13 cellular contexts compared by ENCODE assay signal in genomic region chr2:98548920-98549818, GRCh38. TPM values are rescaled to one million over a fixed set of nuclear protein-coding genes. Genes with fewer than 3 reads are reported as not detected.
A peak's percentile ranks its signal among the peaks of the same experiment; 100 is the strongest.
DNase-seq lines count a peak whose midpoint lies in the region; ATAC-seq, FAIRE-seq and TF ChIP-seq lines count a peak whose summit lies in the region.
"Had no signal": no experiment of that assay in that cellular context is flagged by ENCODE, and none has a peak within 500 bp of the region (broad histone marks: within the 10 kb centered on the region; RNA-seq: fewer than 3 reads in every experiment).

No MANE protein-coding gene starts in this region.

- peaks cover 22 to 92% (median 35%) of the 10 kb centered on the region in 4 donors for H3K36me3 ChIP-seq in sigmoid colon

- no peak overlapping the region for H3K27ac ChIP-seq in CD4-positive, alpha-beta T cell (ENCODE audit: low read depth, low read length)
- H3K27ac ChIP-seq in sigmoid colon, result no peak overlapping the region

- CTCF ChIA-PET in CD4-positive, alpha-beta T cell (lab: Charles Lee), result no interaction called here

- H3K36me3 Mint-ChIP-seq in CD4-positive, alpha-beta T cell (ENCODE audit: low read depth), result peaks cover 95% of the 10 kb centered on the region
- peaks cover 72% of the 10 kb centered on the region for H3K36me3 Mint-ChIP-seq in activated T-helper 1 cell treated with anti-CD3 and anti-CD28 coated beads, Interleukin-12 subunit alpha, Interleukin-12 subunit beta, Interleukin-2, Interleukin-4 antibody, amounts not matched to agents 30 ng/mL and 10 ng/mL and 1 ng/mL, durations not matched to agents 14 hours and 24 hours and 36 hours (ENCODE audit: low read depth)

- no peak for TF ChIP-seq EP300 in sigmoid colon (IDR thresholded peaks at IDR 0.05)

- in situ Hi-C loops in ACHN (cut with HindIII; ENCODE audit: low pct_ligation_motif_present, low pct_unique_long_range_greater_than_20kb, low sequenced_read_pairs), result no loop called here

- H3K4me1 Mint-ChIP-seq in CD4-positive, alpha-beta T cell (ENCODE audit: low read depth), result peaks cover 62% of the 10 kb centered on the region
- H3K4me1 Mint-ChIP-seq in activated T-helper 1 cell treated with anti-CD3 and anti-CD28 coated beads, Interleukin-12 subunit alpha, Interleukin-12 subunit beta, Interleukin-2, Interleukin-4 antibody, amounts not matched to agents 30 ng/mL and 10 ng/mL and 1 ng/mL, durations not matched to agents 14 hours and 24 hours and 36 hours (ENCODE audit: low read depth), result peaks cover 72% of the 10 kb centered on the region

- no peak overlapping the region for H3K4me3 ChIP-seq in sigmoid colon

- FAIRE-seq in GM19239 (lab: Jason Lieb, UNC), result peak; percentile 95
- FAIRE-seq: keratinocyte had no signal

- H3K27me3 ChIP-seq in CD4-positive, alpha-beta T cell (ENCODE audit: control insufficient read depth, insufficient read depth, low read length), result no peaks in the 10 kb centered on the region
- H3K27me3 ChIP-seq in sigmoid colon, result no peaks in the 10 kb centered on the region

- H3K4me1 ChIP-seq in sigmoid colon, result no peaks in the 10 kb centered on the region
- H3K4me1 ChIP-seq: Caco-2 had no signal

- WGBS in sigmoid colon, 2 donors, result 68 to 88% methylated on average over 6 of the region's 6 CpGs

- H3K9me3 Mint-ChIP-seq in CD4-positive, alpha-beta T cell, result no peaks in the 10 kb centered on the region
- no peaks in the 10 kb centered on the region for H3K9me3 Mint-ChIP-seq in activated T-helper 1 cell treated with anti-CD3 and anti-CD28 coated beads, Interleukin-12 subunit alpha, Interleukin-12 subunit beta, Interleukin-2, Interleukin-4 antibody, amounts not matched to agents 30 ng/mL and 10 ng/mL and 1 ng/mL, durations not matched to agents 14 hours and 24 hours and 36 hours
- H3K9me3 Mint-ChIP-seq: stimulated activated naive CD8-positive, alpha-beta T cell treated with anti-CD3 and anti-CD28 coated beads, Interleukin-15, Interleukin-2, amounts not matched to agents 100 ng/mL and 50 ng/mL, for 24 hours had no signal

- no peak for TF ChIP-seq CTCF in CD4-positive, alpha-beta T cell (IDR thresholded peaks at IDR 0.05)
- TF ChIP-seq CTCF in sigmoid colon (IDR thresholded peaks at IDR 0.05), result no peak

- H3K27ac Mint-ChIP-seq in CD4-positive, alpha-beta T cell, result peak overlapping the region; percentile 45
- peak overlapping the region; percentile 35 for H3K27ac Mint-ChIP-seq in activated T-helper 1 cell treated with anti-CD3 and anti-CD28 coated beads, Interleukin-12 subunit alpha, Interleukin-12 subunit beta, Interleukin-2, Interleukin-4 antibody, amounts not matched to agents 30 ng/mL and 10 ng/mL and 1 ng/mL, durations not matched to agents 14 hours and 24 hours and 36 hours
- H3K27ac Mint-ChIP-seq: stimulated activated naive CD8-positive, alpha-beta T cell treated with anti-CD3 and anti-CD28 coated beads, Interleukin-15, Interleukin-2, amounts not matched to agents 100 ng/mL and 50 ng/mL, for 24 hours had no signal

- no peaks in the 10 kb centered on the region for H3K27me3 Mint-ChIP-seq in CD4-positive, alpha-beta T cell
- H3K27me3 Mint-ChIP-seq in activated T-helper 1 cell treated with anti-CD3 and anti-CD28 coated beads, Interleukin-12 subunit alpha, Interleukin-12 subunit beta, Interleukin-2, Interleukin-4 antibody, amounts not matched to agents 30 ng/mL and 10 ng/mL and 1 ng/mL, durations not matched to agents 14 hours and 24 hours and 36 hours (ENCODE audit: insufficient read depth), result no peaks in the 10 kb centered on the region
- H3K27me3 Mint-ChIP-seq: stimulated activated naive CD8-positive, alpha-beta T cell treated with anti-CD3 and anti-CD28 coated beads, Interleukin-15, Interleukin-2, amounts not matched to agents 100 ng/mL and 50 ng/mL, for 24 hours had no signal

- no peak for DNase-seq in CD4-positive, alpha-beta T cell
- no peak for DNase-seq in GM19239 (ENCODE audit: insufficient read length, low spot score)
- DNase-seq in activated T-helper 1 cell treated with anti-CD3 and anti-CD28 coated beads, Interleukin-12 subunit alpha, Interleukin-12 subunit beta, Interleukin-2, Interleukin-4 antibody, amounts not matched to agents 30 ng/mL and 10 ng/mL and 1 ng/mL, durations not matched to agents 14 hours and 24 hours and 36 hours (ENCODE audit: low spot score), result no peak
- DNase-seq in sigmoid colon, result no peak
- DNase-seq in GM19240 (ENCODE audit: insufficient read length, low spot score), result no peak
- no peak for DNase-seq in SW 1271 (lab: John Stamatoyannopoulos, UW)
- DNase-seq in ACHN, result no peak
- DNase-seq: caudate nucleus, NCI-H69 had no signal

- no peak for TF ChIP-seq POLR2A in sigmoid colon (IDR thresholded peaks at IDR 0.05)

- POLR2A ChIA-PET in CD4-positive, alpha-beta T cell (lab: Charles Lee), result no interaction called here

- H3K4me3 Mint-ChIP-seq in CD4-positive, alpha-beta T cell, result no peak overlapping the region
- H3K4me3 Mint-ChIP-seq in activated T-helper 1 cell treated with anti-CD3 and anti-CD28 coated beads, Interleukin-12 subunit alpha, Interleukin-12 subunit beta, Interleukin-2, Interleukin-4 antibody, amounts not matched to agents 30 ng/mL and 10 ng/mL and 1 ng/mL, durations not matched to agents 14 hours and 24 hours and 36 hours, result peak overlapping the region; percentile 9
- H3K4me3 Mint-ChIP-seq: stimulated activated naive CD8-positive, alpha-beta T cell treated with anti-CD3 and anti-CD28 coated beads, Interleukin-15, Interleukin-2, amounts not matched to agents 100 ng/mL and 50 ng/mL, for 24 hours had no signal

- intact Hi-C loops in CD4-positive, alpha-beta T cell (cut with DNase I, micrococcal nuclease), result no loop called here
- intact Hi-C loops in activated T-helper 1 cell treated with anti-CD3 and anti-CD28 coated beads, Interleukin-12 subunit alpha, Interleukin-12 subunit beta, Interleukin-2, Interleukin-4 antibody, amounts not matched to agents 30 ng/mL and 10 ng/mL and 1 ng/mL, durations not matched to agents 14 hours and 24 hours and 36 hours (cut with micrococcal nuclease), result loop anchor here (10.0 kb wide), 1 partner anchor 134 kb away; no protein-coding TSS in a partner anchor
- intact Hi-C loops in sigmoid colon (cut with DNase I), result no loop called here

- H3K9me3 ChIP-seq in CD4-positive, alpha-beta T cell (ENCODE audit: control insufficient read depth, low read length), result no peaks in the 10 kb centered on the region
- no peaks in the 10 kb centered on the region for H3K9me3 ChIP-seq in sigmoid colon
- H3K9me3 ChIP-seq: Caco-2 had no signal

- ATAC-seq in CD4-positive, alpha-beta T cell (ENCODE audit: poor library complexity), result no peak
- peak; percentile 51 for ATAC-seq in HG02840 (IDR thresholded peaks at IDR 0.05; ENCODE audit: low FRiP score, unreplicated experiment)

RNA-seq across cellular contexts. Expression of gene COA5, which starts 59.1 kb away (rescaled TPM):
- 10 to 100 TPM; 29.2 to 30.1 TPM for total RNA-seq in CD4-positive, alpha-beta T cell
- total RNA-seq in activated T-helper 1 cell treated with anti-CD3 and anti-CD28 coated beads, Interleukin-12 subunit alpha, Interleukin-12 subunit beta, Interleukin-2, Interleukin-4 antibody, amounts not matched to agents 30 ng/mL and 10 ng/mL and 1 ng/mL, durations not matched to agents 14 hours and 24 hours and 36 hours, result 20.3 and 21.2 TPM in 2 replicates
- total RNA-seq in sigmoid colon, result 10 to 100 TPM; 35.5 to 53.8 (median 43.4) TPM
- polyA plus RNA-seq in sigmoid colon, result 10 to 100 TPM; 28.3 to 44.4 (median 38.8) TPM

RNA-seq across cellular contexts. Expression of gene UNC50, which starts 59.2 kb away (rescaled TPM):
- total RNA-seq in CD4-positive, alpha-beta T cell, result 10 to 100 TPM; 17.1 to 17.5 TPM
- total RNA-seq in activated T-helper 1 cell treated with anti-CD3 and anti-CD28 coated beads, Interleukin-12 subunit alpha, Interleukin-12 subunit beta, Interleukin-2, Interleukin-4 antibody, amounts not matched to agents 30 ng/mL and 10 ng/mL and 1 ng/mL, durations not matched to agents 14 hours and 24 hours and 36 hours, result 41.4 and 43.0 TPM in 2 replicates
- 10 to 100 TPM; 39.4 to 61.0 (median 52.7) TPM for total RNA-seq in sigmoid colon
- polyA plus RNA-seq in sigmoid colon, result 10 to 100 TPM; 12.5 to 29.0 (median 19.8) TPM
